In the genomic region with DNA sequence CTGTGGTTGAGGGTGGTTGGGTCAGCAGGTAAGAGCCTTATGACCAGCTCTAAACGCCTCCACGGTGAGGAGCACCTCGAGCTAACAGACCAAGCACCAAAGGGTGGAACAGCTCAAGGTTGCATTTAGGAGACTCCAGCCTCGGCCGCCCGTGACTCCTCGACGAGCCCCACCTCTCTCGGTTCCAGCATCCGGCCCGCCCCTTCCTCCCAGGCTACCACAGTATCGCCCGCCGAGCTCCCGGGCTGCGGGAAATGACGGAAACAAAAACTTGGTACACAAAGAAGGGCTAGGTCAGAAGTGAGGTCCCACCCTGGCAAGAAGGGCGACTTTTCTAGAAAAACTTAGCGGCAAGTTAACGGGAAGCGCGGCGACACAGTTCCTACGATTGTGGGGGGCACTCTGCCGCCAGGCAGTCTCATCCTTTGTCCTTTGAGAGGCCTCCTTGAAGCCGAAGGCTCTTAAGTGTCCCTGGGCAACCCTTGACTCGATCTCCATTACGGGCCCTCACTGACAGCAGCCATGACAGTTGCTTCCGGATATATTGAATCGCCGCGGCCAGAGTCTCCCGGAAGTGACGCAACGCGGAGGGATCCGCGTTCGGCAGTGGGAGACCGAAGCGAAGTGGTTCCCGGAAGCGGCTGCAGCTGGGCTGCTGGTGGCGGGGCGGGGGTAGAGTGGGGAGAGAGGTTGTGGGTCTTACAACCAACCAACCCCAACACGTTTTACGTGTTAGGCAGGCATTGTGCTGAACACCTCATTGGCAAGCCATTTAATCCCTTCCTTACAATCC, we compare ENCODE assay signal across 1 cellular context.
TF ChIP-seq lines count a peak whose summit lies in the region.

No MANE protein-coding gene starts in this region.

TF ChIP-seq in IMR-90, 13 proteins besides CTCF, POLR2A, EP300 and RAD21:
- TF ChIP-seq CEBPB (IDR thresholded peaks at IDR 0.05; ENCODE audit: low read depth, low read length) (peak; percentile 90), MAZ (IDR thresholded peaks at IDR 0.05; ENCODE audit: borderline replicate concordance, low read depth, low read length) (peak; percentile 48; the same call in 1 of the 2 replicates), FOS (IDR thresholded peaks at IDR 0.05; ENCODE audit: low read depth, low read length) (0 out of 2 replicates have a peak, but pooled peaks have one; percentile 2), MXI1 (IDR thresholded peaks at IDR 0.05; ENCODE audit: borderline replicate concordance, low read depth, low read length) (no peak)
TF ChIP-seq in IMR-90: peak in this region for 3.
